1 cellular context compared by ENCODE assay signal in genomic region chr6:138977646-138978167, GRCh38.
TF ChIP-seq lines count a peak whose summit lies in the region.

No MANE protein-coding gene starts in this region.

TF ChIP-seq in WTC11, 78 proteins besides CTCF, POLR2A, EP300 and RAD21 (continued from another document):
- TF ChIP-seq ZNF425 (CRISPR knock-in tag; conservative IDR thresholded peaks at IDR 0.05) (no peak), OVOL2 (CRISPR knock-in tag; IDR thresholded peaks at IDR 0.05; ENCODE audit: borderline replicate concordance) (no peak), RORB (CRISPR knock-in tag; IDR thresholded peaks at IDR 0.05) (no peak), ZNF671 (CRISPR knock-in tag; IDR thresholded peaks at IDR 0.05) (no peak), MXD4 (CRISPR knock-in tag; IDR thresholded peaks at IDR 0.05; ENCODE audit: borderline replicate concordance) (no peak), ZNF232 (CRISPR knock-in tag; IDR thresholded peaks at IDR 0.05) (no peak), TEAD1 (CRISPR knock-in tag; IDR thresholded peaks at IDR 0.05) (no peak), GTF2I (CRISPR knock-in tag; conservative IDR thresholded peaks at IDR 0.05) (no peak), TEAD4 (CRISPR knock-in tag; IDR thresholded peaks at IDR 0.05) (no peak), FOXK1 (CRISPR knock-in tag; IDR thresholded peaks at IDR 0.05) (no peak), PRDM15 (CRISPR knock-in tag; IDR thresholded peaks at IDR 0.05) (no peak), ZMAT4 (CRISPR knock-in tag; IDR thresholded peaks at IDR 0.05) (no peak), NFATC4 (CRISPR knock-in tag; IDR thresholded peaks at IDR 0.05) (no peak), NFE2L1 (CRISPR knock-in tag; IDR thresholded peaks at IDR 0.05) (no peak), ZNF317 (CRISPR knock-in tag; IDR thresholded peaks at IDR 0.05; ENCODE audit: borderline replicate concordance, low read depth) (no peak), NR1H2 (CRISPR knock-in tag; IDR thresholded peaks at IDR 0.05) (no peak)
- TF ChIP-seq, protein P1, sequence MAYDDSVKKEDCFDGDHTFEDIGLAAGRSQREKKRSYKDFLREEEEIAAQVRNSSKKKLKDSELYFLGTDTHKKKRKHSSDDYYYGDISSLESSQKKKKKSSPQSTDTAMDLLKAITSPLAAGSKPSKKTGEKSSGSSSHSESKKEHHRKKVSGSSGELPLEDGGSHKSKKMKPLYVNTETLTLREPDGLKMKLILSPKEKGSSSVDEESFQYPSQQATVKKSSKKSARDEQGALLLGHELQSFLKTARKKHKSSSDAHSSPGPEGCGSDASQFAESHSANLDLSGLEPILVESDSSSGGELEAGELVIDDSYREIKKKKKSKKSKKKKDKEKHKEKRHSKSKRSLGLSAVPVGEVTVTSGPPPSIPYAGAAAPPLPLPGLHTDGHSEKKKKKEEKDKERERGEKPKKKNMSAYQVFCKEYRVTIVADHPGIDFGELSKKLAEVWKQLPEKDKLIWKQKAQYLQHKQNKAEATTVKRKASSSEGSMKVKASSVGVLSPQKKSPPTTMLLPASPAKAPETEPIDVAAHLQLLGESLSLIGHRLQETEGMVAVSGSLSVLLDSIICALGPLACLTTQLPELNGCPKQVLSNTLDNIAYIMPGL (CRISPR knock-in tag; IDR thresholded peaks at IDR 0.05): no peak
